Comparison of ENCODE assay signal across 36 cellular contexts in genomic region chr6:105847433-105847832, GRCh38.
"Had no signal": no experiment of that assay in that cellular context is flagged by ENCODE, and none has a peak within 500 bp of the region (broad histone marks: within the 10 kb centered on the region; RNA-seq: fewer than 3 reads in every experiment).

No MANE protein-coding gene starts in this region.

- H3K27me3 Mint-ChIP-seq: activated naive CD4-positive, alpha-beta T cell treated with anti-CD3 and anti-CD28 coated beads, Interleukin-2, amount 50 U/mL, for 24 hours; activated naive CD8-positive, alpha-beta T cell; activated naive CD8-positive, alpha-beta T cell treated with anti-CD3 and anti-CD28 coated beads for 36 hours; activated naive CD8-positive, alpha-beta T cell treated with anti-CD3 and anti-CD28 coated beads, Interleukin-2, amount 50 U/mL, for 24 hours; activated T-cell treated with anti-CD3 and anti-CD28 coated beads, Interleukin-2, amount 50 U/mL, for 24 hours; activated T-helper 17 cell treated with anti-CD3 and anti-CD28 coated beads, Interleukin-2, amount 50 U/mL, for 72 hours had no signal

- H3K4me1 ChIP-seq: adrenal gland, body of pancreas, breast epithelium had no signal

- H3K9me3 Mint-ChIP-seq: activated naive CD4-positive, alpha-beta T cell treated with anti-CD3 and anti-CD28 coated beads for 36 hours; activated naive CD4-positive, alpha-beta T cell treated with anti-CD3 and anti-CD28 coated beads, Interleukin-2, amount 10 ng/mL, durations not matched to agents 7 days and 5 days; activated naive CD4-positive, alpha-beta T cell treated with anti-CD3 and anti-CD28 coated beads, Interleukin-2, amount 50 U/mL, for 24 hours; activated naive CD8-positive, alpha-beta T cell treated with anti-CD3 and anti-CD28 coated beads for 36 hours; activated naive CD8-positive, alpha-beta T cell treated with anti-CD3 and anti-CD28 coated beads, Interleukin-2, amount 10 ng/mL, durations not matched to agents 7 days and 5 days; activated naive CD8-positive, alpha-beta T cell treated with anti-CD3 and anti-CD28 coated beads, Interleukin-2, amount 50 U/mL, for 24 hours; activated T-cell treated with anti-CD3 and anti-CD28 coated beads, Interleukin-2, amount 50 U/mL, for 24 hours; activated T-helper 1 cell treated with anti-CD3 and anti-CD28 coated beads, Interleukin-12 subunit alpha, Interleukin-12 subunit beta, Interleukin-2, Interleukin-4 antibody, amounts not matched to agents 30 ng/mL and 10 ng/mL and 1 ng/mL, durations not matched to agents 14 hours and 24 hours and 36 hours; activated T-helper 17 cell treated with anti-CD3 and anti-CD28 coated beads, Interleukin-2, amount 50 U/mL, for 72 hours; activated T-helper 2 cell treated with anti-CD3 and anti-CD28 coated beads, Interferon-gamma antibody, Interleukin-2, Interleukin-4, amounts not matched to agents 10 μg/mL and 5 μg/mL and 100 μg/mL, durations not matched to agents 14 hours and 24 hours and 36 hours had no signal

- H3K4me3 ChIP-seq: adrenal gland, ascending aorta, body of pancreas, breast epithelium, cardiac muscle cell had no signal

- H3K4me3 Mint-ChIP-seq: activated naive CD4-positive, alpha-beta T cell treated with anti-CD3 and anti-CD28 coated beads for 36 hours; activated naive CD4-positive, alpha-beta T cell treated with anti-CD3 and anti-CD28 coated beads, Interleukin-2, amount 10 ng/mL, durations not matched to agents 7 days and 5 days; activated naive CD4-positive, alpha-beta T cell treated with anti-CD3 and anti-CD28 coated beads, Interleukin-2, amount 50 U/mL, for 24 hours; activated naive CD8-positive, alpha-beta T cell; activated naive CD8-positive, alpha-beta T cell treated with anti-CD3 and anti-CD28 coated beads for 36 hours; activated naive CD8-positive, alpha-beta T cell treated with anti-CD3 and anti-CD28 coated beads, Interleukin-2, amount 10 ng/mL, durations not matched to agents 7 days and 5 days; activated naive CD8-positive, alpha-beta T cell treated with anti-CD3 and anti-CD28 coated beads, Interleukin-2, amount 50 U/mL, for 24 hours; activated T-cell treated with anti-CD3 and anti-CD28 coated beads, Interleukin-2, amount 50 U/mL, for 24 hours; activated T-helper 1 cell treated with anti-CD3 and anti-CD28 coated beads, Interleukin-12 subunit alpha, Interleukin-12 subunit beta, Interleukin-2, Interleukin-4 antibody, amounts not matched to agents 30 ng/mL and 10 ng/mL and 1 ng/mL, durations not matched to agents 14 hours and 24 hours and 36 hours; activated T-helper 17 cell treated with anti-CD3 and anti-CD28 coated beads, Interleukin-2, amount 50 U/mL, for 72 hours; brain had no signal

- H3K4me1 Mint-ChIP-seq: activated naive CD4-positive, alpha-beta T cell treated with anti-CD3 and anti-CD28 coated beads, Interleukin-2, amount 10 ng/mL, durations not matched to agents 7 days and 5 days; activated naive CD4-positive, alpha-beta T cell treated with anti-CD3 and anti-CD28 coated beads, Interleukin-2, amount 50 U/mL, for 24 hours; activated naive CD8-positive, alpha-beta T cell treated with anti-CD3 and anti-CD28 coated beads for 36 hours; activated naive CD8-positive, alpha-beta T cell treated with anti-CD3 and anti-CD28 coated beads, Interleukin-2, amount 10 ng/mL, durations not matched to agents 7 days and 5 days; activated naive CD8-positive, alpha-beta T cell treated with anti-CD3 and anti-CD28 coated beads, Interleukin-2, amount 50 U/mL, for 24 hours; activated T-helper 17 cell treated with anti-CD3 and anti-CD28 coated beads, Interleukin-2, amount 50 U/mL, for 72 hours had no signal

- H3K27ac ChIP-seq: adrenal gland, ascending aorta, body of pancreas, brain microvascular endothelial cell, breast epithelium, cardiac muscle cell had no signal

- H3K27me3 ChIP-seq: adrenal gland, ascending aorta, body of pancreas, brain microvascular endothelial cell, breast epithelium had no signal

- H3K9me3 ChIP-seq: adrenal gland, ascending aorta, body of pancreas, breast epithelium had no signal

- DNase-seq: activated effector memory CD4-positive, alpha-beta T cell treated with anti-CD3 and anti-CD28 coated beads, Interleukin-2, amount 50 U/mL, for 16 hours; activated effector memory CD4-positive, alpha-beta T cell treated with Interleukin-2 at 50 U/mL for 16 hours; activated gamma-delta T cell; activated gamma-delta T cell treated with Interleukin-2 at 50 U/mL for 16 hours; activated naive CD4-positive, alpha-beta T cell; activated naive CD4-positive, alpha-beta T cell treated with anti-CD3 and anti-CD28 coated beads for 36 hours; activated naive CD4-positive, alpha-beta T cell treated with anti-CD3 and anti-CD28 coated beads, Interleukin-2, amount 10 ng/mL, durations not matched to agents 7 days and 5 days; activated naive CD4-positive, alpha-beta T cell treated with anti-CD3 and anti-CD28 coated beads, Interleukin-2, amount 50 U/mL, for 16 hours; activated naive CD4-positive, alpha-beta T cell treated with Interleukin-2 at 50 U/mL for 16 hours; activated naive CD8-positive, alpha-beta T cell treated with anti-CD3 and anti-CD28 coated beads for 36 hours; activated naive CD8-positive, alpha-beta T cell treated with anti-CD3 and anti-CD28 coated beads, Interleukin-2, amount 10 ng/mL, durations not matched to agents 7 days and 5 days; activated naive CD8-positive, alpha-beta T cell treated with anti-CD3 and anti-CD28 coated beads, Interleukin-2, amount 50 U/mL, for 24 hours; activated T-cell treated with anti-CD3 and anti-CD28 coated beads for 4 hours; activated T-cell treated with anti-CD3 and anti-CD28 coated beads, Interleukin-2, amount 50 U/mL, for 1 hour; activated T-cell treated with anti-CD3 and anti-CD28 coated beads, Interleukin-2, amount 50 U/mL, for 24 hours; activated T-cell treated with anti-CD3 and anti-CD28 coated beads, Interleukin-2, amount 50 U/mL, for 48 hours; adrenal gland; amniotic stem cell; amygdala; anterior cingulate cortex; aorta; body of pancreas; brain microvascular endothelial cell; caudate nucleus; central memory CD4-positive, alpha-beta T cell; cerebellar nuclear complex had no signal

- H3K27ac Mint-ChIP-seq: activated naive CD4-positive, alpha-beta T cell treated with anti-CD3 and anti-CD28 coated beads for 36 hours; activated naive CD4-positive, alpha-beta T cell treated with anti-CD3 and anti-CD28 coated beads, Interleukin-2, amount 50 U/mL, for 24 hours; activated naive CD4-positive, alpha-beta T cell treated with anti-CD3 and anti-CD28 coated beads, Interleukin-2, amount 50 U/mL, for 72 hours; activated naive CD8-positive, alpha-beta T cell; activated naive CD8-positive, alpha-beta T cell treated with anti-CD3 and anti-CD28 coated beads for 36 hours; activated naive CD8-positive, alpha-beta T cell treated with anti-CD3 and anti-CD28 coated beads, Interleukin-2, amount 10 ng/mL, durations not matched to agents 7 days and 5 days; activated naive CD8-positive, alpha-beta T cell treated with anti-CD3 and anti-CD28 coated beads, Interleukin-2, amount 50 U/mL, for 24 hours; activated T-cell treated with anti-CD3 and anti-CD28 coated beads, Interleukin-2, amount 50 U/mL, for 24 hours; activated T-helper 1 cell treated with anti-CD3 and anti-CD28 coated beads, Interleukin-12 subunit alpha, Interleukin-12 subunit beta, Interleukin-2, Interleukin-4 antibody, amounts not matched to agents 30 ng/mL and 10 ng/mL and 1 ng/mL, durations not matched to agents 14 hours and 24 hours and 36 hours; activated T-helper 17 cell treated with anti-CD3 and anti-CD28 coated beads, Interleukin-2, amount 50 U/mL, for 72 hours; activated T-helper 2 cell treated with anti-CD3 and anti-CD28 coated beads, Interferon-gamma antibody, Interleukin-2, Interleukin-4, amounts not matched to agents 10 μg/mL and 5 μg/mL and 100 μg/mL, durations not matched to agents 14 hours and 24 hours and 36 hours; brain had no signal

- ATAC-seq: activated naive CD4-positive, alpha-beta T cell treated with anti-CD3 and anti-CD28 coated beads, Interleukin-2, amount 50 U/mL, for 72 hours; activated naive CD8-positive, alpha-beta T cell treated with anti-CD3 and anti-CD28 coated beads, Interleukin-2, amount 50 U/mL, for 24 hours; activated T-helper 17 cell treated with anti-CD3 and anti-CD28 coated beads, Interleukin-2, amount 50 U/mL, for 72 hours; body of pancreas had no signal

- H3K36me3 ChIP-seq: adrenal gland, ascending aorta, brain microvascular endothelial cell, breast epithelium, cardiac muscle cell had no signal

- H3K36me3 Mint-ChIP-seq: activated naive CD4-positive, alpha-beta T cell treated with anti-CD3 and anti-CD28 coated beads, Interleukin-2, amount 10 ng/mL, durations not matched to agents 7 days and 5 days; activated naive CD4-positive, alpha-beta T cell treated with anti-CD3 and anti-CD28 coated beads, Interleukin-2, amount 50 U/mL, for 24 hours; activated naive CD4-positive, alpha-beta T cell treated with anti-CD3 and anti-CD28 coated beads, Interleukin-2, amount 50 U/mL, for 72 hours; activated naive CD8-positive, alpha-beta T cell; activated naive CD8-positive, alpha-beta T cell treated with anti-CD3 and anti-CD28 coated beads for 36 hours; activated naive CD8-positive, alpha-beta T cell treated with anti-CD3 and anti-CD28 coated beads, Interleukin-2, amount 10 ng/mL, durations not matched to agents 7 days and 5 days; brain had no signal
